17 cellular contexts compared by ENCODE assay signal in the genomic region with DNA sequence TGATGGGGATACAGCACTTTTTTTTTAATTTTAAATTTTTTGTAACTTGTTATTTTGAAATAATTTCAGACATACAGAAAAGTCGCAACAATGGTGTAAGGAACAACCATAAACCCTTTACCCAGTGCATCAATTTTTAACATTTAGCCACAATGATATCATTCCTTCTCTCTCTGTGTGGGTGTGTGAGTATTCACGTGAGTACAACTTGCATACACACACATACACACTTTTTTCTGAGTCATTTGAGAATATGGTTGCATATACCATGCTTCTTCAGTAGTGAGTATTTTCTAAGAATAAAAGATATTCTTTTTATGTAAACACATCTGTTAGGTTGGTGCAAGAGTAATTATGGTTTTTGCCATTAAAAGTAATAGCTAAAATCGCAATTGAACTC.
DNase-seq lines count a peak whose midpoint lies in the region; ATAC-seq and TF ChIP-seq lines count a peak whose summit lies in the region.
"Had no signal": no experiment of that assay in that cellular context is flagged by ENCODE, and none has a peak within 500 bp of the region (broad histone marks: within the 10 kb centered on the region; RNA-seq: fewer than 3 reads in every experiment).

No MANE protein-coding gene starts in this region.

- peaks cover 32% of the 10 kb centered on the region for H3K36me3 Mint-ChIP-seq in MCF 10A (ENCODE audit: insufficient read depth, unreplicated experiment)
- peaks cover 43% of the 10 kb centered on the region for H3K36me3 Mint-ChIP-seq in activated T-helper 17 cell treated with anti-CD3 and anti-CD28 coated beads, Interleukin-2, amount 50 U/mL, for 72 hours (ENCODE audit: low read depth)
- H3K36me3 Mint-ChIP-seq in stimulated activated effector memory CD8-positive, alpha-beta T cell treated with anti-CD3 and anti-CD28 coated beads, Interleukin-12 subunit alpha, Interleukin-12 subunit beta, amount 100 ng/mL, for 72 hours = peaks cover 84% of the 10 kb centered on the region

- no peaks in the 10 kb centered on the region for H3K27me3 ChIP-seq in mammary epithelial cell (ENCODE audit: insufficient read depth, low read length)
- H3K27me3 ChIP-seq: BLaER1 treated with 17β-estradiol and CSF1 and Interleukin-3, amounts not matched to agents 10 nM and 100 nM had no signal

- TF ChIP-seq CTCF in mammary epithelial cell (conservative IDR thresholded peaks at IDR 0.05 in 1 of 2, IDR thresholded peaks at IDR 0.05 in 1 of 2; ENCODE audit: extremely low read depth in 1 of 2, insufficient read depth in 1 of 2, low read depth in 1 of 2, low read length in 2 of 2) (no peak), MCF 10A (IDR thresholded peaks at IDR 0.05; ENCODE audit: unreplicated experiment) (no peak)

- DNase-seq in mammary epithelial cell (no peak), MCF 10A (ENCODE audit: unreplicated experiment) (no peak), COLO829 (ENCODE audit: low spot score) (no peak), dermis blood vessel endothelial cell (no peak)
- DNase-seq in stimulated activated effector memory CD8-positive, alpha-beta T cell treated with anti-CD3 and anti-CD28 coated beads, Interleukin-12 subunit alpha, Interleukin-12 subunit beta, amount 100 ng/mL, for 72 hours (ENCODE audit: low spot score in 2 of 2) = no peak
- DNase-seq: CD8-positive, alpha-beta T cell; COR-L47; DMS 273 treated with DMSO at 0.1 percent for 48 hours; DMS53; DND-41; EL; GOT3; H9 had no signal

- intact Hi-C loops in mammary epithelial cell (cut with micrococcal nuclease) (no loop called here), MCF 10A (cut with micrococcal nuclease) (no loop called here)

- WGBS in mammary epithelial cell (ENCODE audit: low coverage, missing lambda C conversion rate) = 68% methylated on average over 3 of the region's 3 CpGs

- H3K79me2 ChIP-seq in mammary epithelial cell (ENCODE audit: insufficient read depth, low read length) = no peaks in the 10 kb centered on the region

- H3K4me1 Mint-ChIP-seq in MCF 10A (ENCODE audit: insufficient read depth, unreplicated experiment) = peaks cover 19% of the 10 kb centered on the region
- H3K4me1 Mint-ChIP-seq in activated T-helper 17 cell treated with anti-CD3 and anti-CD28 coated beads, Interleukin-2, amount 50 U/mL, for 72 hours = no peaks in the 10 kb centered on the region
- H3K4me1 Mint-ChIP-seq in stimulated activated effector memory CD8-positive, alpha-beta T cell treated with anti-CD3 and anti-CD28 coated beads, Interleukin-12 subunit alpha, Interleukin-12 subunit beta, amount 100 ng/mL, for 72 hours = peaks cover 7% of the 10 kb centered on the region
- H3K4me1 Mint-ChIP-seq: B cell had no signal

- ATAC-seq in activated T-helper 17 cell treated with anti-CD3 and anti-CD28 coated beads, Interleukin-2, amount 50 U/mL, for 72 hours (replicated peaks) = peak; percentile 23
- peak; percentile 76 for ATAC-seq in stimulated activated effector memory CD8-positive, alpha-beta T cell treated with anti-CD3 and anti-CD28 coated beads, Interleukin-12 subunit alpha, Interleukin-12 subunit beta, amount 100 ng/mL, for 72 hours
- ATAC-seq: CD8-positive, alpha-beta T cell; GM12878 had no signal

- no peaks in the 10 kb centered on the region for H3K36me3 ChIP-seq in mammary epithelial cell (ENCODE audit: insufficient read depth, low read length)

- no peak overlapping the region for H3K27ac Mint-ChIP-seq in MCF 10A (ENCODE audit: low read depth, unreplicated experiment)
- no peak overlapping the region for H3K27ac Mint-ChIP-seq in activated T-helper 17 cell treated with anti-CD3 and anti-CD28 coated beads, Interleukin-2, amount 50 U/mL, for 72 hours
- H3K27ac Mint-ChIP-seq in stimulated activated effector memory CD8-positive, alpha-beta T cell treated with anti-CD3 and anti-CD28 coated beads, Interleukin-12 subunit alpha, Interleukin-12 subunit beta, amount 100 ng/mL, for 72 hours = no peak overlapping the region
- H3K27ac Mint-ChIP-seq: B cell; CD8-positive, alpha-beta T cell had no signal

- POLR2A ChIA-PET in MCF 10A (lab: Yijun Ruan, JAX) = interaction anchor here (0.5 to 2.0 kb wide), 2 partner anchors 185 to 205 kb away, joined by 4 to 5 read pairs; no protein-coding TSS in a partner anchor

- no peaks in the 10 kb centered on the region for H3K9me3 Mint-ChIP-seq in MCF 10A (ENCODE audit: unreplicated experiment)
- H3K9me3 Mint-ChIP-seq in activated T-helper 17 cell treated with anti-CD3 and anti-CD28 coated beads, Interleukin-2, amount 50 U/mL, for 72 hours = no peaks in the 10 kb centered on the region
- no peaks in the 10 kb centered on the region for H3K9me3 Mint-ChIP-seq in stimulated activated effector memory CD8-positive, alpha-beta T cell treated with anti-CD3 and anti-CD28 coated beads, Interleukin-12 subunit alpha, Interleukin-12 subunit beta, amount 100 ng/mL, for 72 hours
- H3K9me3 Mint-ChIP-seq: CD8-positive, alpha-beta T cell; H9 had no signal

- H3K4me3 Mint-ChIP-seq in MCF 10A (ENCODE audit: unreplicated experiment) = no peak overlapping the region
- no peak overlapping the region for H3K4me3 Mint-ChIP-seq in activated T-helper 17 cell treated with anti-CD3 and anti-CD28 coated beads, Interleukin-2, amount 50 U/mL, for 72 hours
- no peak overlapping the region for H3K4me3 Mint-ChIP-seq in stimulated activated effector memory CD8-positive, alpha-beta T cell treated with anti-CD3 and anti-CD28 coated beads, Interleukin-12 subunit alpha, Interleukin-12 subunit beta, amount 100 ng/mL, for 72 hours
- H3K4me3 Mint-ChIP-seq: B cell; CD8-positive, alpha-beta T cell; H9 had no signal

- H3K27me3 Mint-ChIP-seq in MCF 10A (ENCODE audit: insufficient read depth, unreplicated experiment) = no peaks in the 10 kb centered on the region
- no peaks in the 10 kb centered on the region for H3K27me3 Mint-ChIP-seq in activated T-helper 17 cell treated with anti-CD3 and anti-CD28 coated beads, Interleukin-2, amount 50 U/mL, for 72 hours
- H3K27me3 Mint-ChIP-seq: B cell had no signal

- H3K27ac ChIP-seq in mammary epithelial cell (ENCODE audit: insufficient read depth, low read depth, low read length) = peak overlapping the region; percentile 76
- H3K27ac ChIP-seq: BLaER1 treated with 17β-estradiol and CSF1 and Interleukin-3, amounts not matched to agents 10 nM and 100 nM had no signal

- H3K9me3 ChIP-seq in mammary epithelial cell (replicated peaks; ENCODE audit: insufficient read depth, low read length) = no peaks in the 10 kb centered on the region
- H3K9me3 ChIP-seq: BLaER1 treated with 17β-estradiol and CSF1 and Interleukin-3, amounts not matched to agents 10 nM and 100 nM had no signal

- dilution Hi-C loops in mammary epithelial cell (cut with HindIII; ENCODE audit: low sequenced_read_pairs) = no loop called here

- BruUV-seq in mammary epithelial cell (replicated peaks; lab: Mats Ljungman, UMichigan) (no TSS peak), MCF 10A (replicated peaks; lab: Mats Ljungman, UMichigan) (no TSS peak)

- H3K4me1 ChIP-seq in mammary epithelial cell (ENCODE audit: insufficient read depth, low read length) = peaks cover 52% of the 10 kb centered on the region

- no peaks in the 10 kb centered on the region for H4K20me1 ChIP-seq in mammary epithelial cell (ENCODE audit: insufficient read depth, low read length)

- H3K4me2 ChIP-seq in mammary epithelial cell (ENCODE audit: insufficient read depth, low read depth, low read length) = no peak overlapping the region

- CTCF ChIA-PET in mammary epithelial cell (lab: Charles Lee; ENCODE audit: low non-redundant PET) (interaction anchor here (0.7 kb wide), 1 partner anchor 192 kb away, joined by 3 read pairs; no protein-coding TSS in a partner anchor), MCF 10A (lab: Yijun Ruan, JAX) (interaction anchor here (0.7 to 2.8 kb wide), 5 partner anchors 10 to 397 kb away, joined by 3 to 21 read pairs (median 8); no protein-coding TSS in a partner anchor)

- H2AFZ ChIP-seq in mammary epithelial cell (ENCODE audit: low read depth, low read length) = no peak overlapping the region

- H3K4me3 ChIP-seq in mammary epithelial cell (replicated peaks in 1 of 3; ENCODE audit: insufficient read depth in 1 of 3, low read depth in 2 of 3, low read length in 3 of 3) = no peak overlapping the region
- H3K4me3 ChIP-seq: BLaER1 treated with 17β-estradiol and CSF1 and Interleukin-3, amounts not matched to agents 10 nM and 100 nM; GM12878 had no signal

- in situ Hi-C loops in mammary epithelial cell (cut with MboI; ENCODE audit: low sequenced_read_pairs in 2 of 2) = loop anchor here in 1 of 2 donors (25.0 kb wide), 1 partner anchor 482 kb away; no protein-coding TSS in a partner anchor

- no peak overlapping the region for H3K9ac ChIP-seq in mammary epithelial cell (ENCODE audit: insufficient read depth, low read length)
- H3K9ac ChIP-seq: BLaER1 treated with 17β-estradiol and CSF1 and Interleukin-3, amounts not matched to agents 10 nM and 100 nM had no signal
